ENCODE assay signal across 8 cellular contexts in the genomic region with DNA sequence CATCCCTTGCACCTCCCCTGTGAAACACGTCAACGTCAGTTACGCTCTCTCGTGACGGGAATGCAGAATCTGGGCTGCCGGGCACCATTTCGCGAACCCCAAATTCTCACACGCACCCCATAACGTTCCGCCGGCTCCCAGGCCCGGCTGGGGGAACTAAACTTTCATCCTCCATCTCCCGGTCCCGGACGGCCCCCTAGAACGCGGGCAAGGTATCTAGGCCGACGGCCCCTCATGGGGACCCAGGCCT. TPM values are rescaled to one million over a fixed set of nuclear protein-coding genes. Genes with fewer than 3 reads are reported as not detected.
DNase-seq lines count a peak whose midpoint lies in the region; ATAC-seq, FAIRE-seq and TF ChIP-seq lines count a peak whose summit lies in the region.

No MANE protein-coding gene starts in this region.

- no peak for TF ChIP-seq POLR2A in H1 (IDR thresholded peaks at IDR 0.05; ENCODE audit: control extremely low read depth in 1 of 2, low read depth in 2 of 2, low read length in 2 of 2)

- peak overlapping the region; percentile 97 for H4K8ac ChIP-seq in H1 (ENCODE audit: extremely low read depth, insufficient read depth, low read length)

- peak overlapping the region; percentile 81 for H3K18ac ChIP-seq in H1 (ENCODE audit: extremely low read depth, low read length)

- DNase-seq in OCI-LY7 (ENCODE audit: low spot score), result no peak
- no peak for DNase-seq in H1 (ENCODE audit: low read depth in 1 of 2, low spot score in 2 of 2)
- no peak for DNase-seq in aorta
- no peak for DNase-seq in iPS-NIHi7 (ENCODE audit: extremely low spot score)
- DNase-seq in AG20443 (ENCODE audit: low spot score), result no peak

- peak overlapping the region; percentile 49 for H3K4ac ChIP-seq in H1 (replicated peaks; ENCODE audit: insufficient read length, low read depth, low read length)

- ATAC-seq in GM19438 (IDR thresholded peaks at IDR 0.05; ENCODE audit: low read depth, unreplicated experiment) (peak; percentile 7), aorta (ENCODE audit: low FRiP score) (peak; percentile 8), HG02763 (IDR thresholded peaks at IDR 0.05; ENCODE audit: unreplicated experiment) (no peak)

- H3K23ac ChIP-seq in H1 (ENCODE audit: insufficient read length), result no peak overlapping the region

- H3K27me3 ChIP-seq in H1 (replicated peaks in 1 of 4; ENCODE audit: control insufficient read depth in 3 of 4, extremely low read depth in 1 of 4, insufficient read depth in 3 of 4, low read length in 3 of 4) (no peaks in the 10 kb centered on the region), muscle layer of colon (ENCODE audit: control insufficient read depth in 1 of 2, insufficient read depth in 2 of 2, low read length in 2 of 2) (no peaks in the 10 kb centered on the region), aorta (ENCODE audit: control insufficient read depth in 1 of 2, insufficient read depth in 2 of 2, low read length in 1 of 2) (no peaks in the 10 kb centered on the region)

- no peaks in the 10 kb centered on the region for H3K79me1 ChIP-seq in H1 (ENCODE audit: low read depth, low read length)

- WGBS in H1 (ENCODE audit: extremely low coverage in 1 of 2, insufficient coverage in 1 of 2, insufficient read length in 1 of 2, insufficient replicate concordance in 2 of 2, low coverage in 1 of 2, low lambda C conversion rate in 2 of 2, missing lambda C conversion rate in 1 of 2), 2 experiments, result 4% methylated on average over 19 of the region's 20 CpGs; no CpG with 5 or more reads in 1 of the 2 experiments
- WGBS in aorta, 2 donors, result 0% methylated on average over 20 of the region's 20 CpGs

- intact Hi-C loops in OCI-LY7 (cut with micrococcal nuclease; ENCODE audit: unreplicated experiment), result loop anchor here (5.0 kb wide), 2 partner anchors 49 to 226 kb away; partner anchors contain the start of gene ADCY3
- intact Hi-C loops in aorta (cut with DNase I), result loop anchor here in 1 of 2 donors (5.0 kb wide), 1 partner anchor 71 kb away; the partner anchor contains the start of gene EFR3B

- POLR2A ChIA-PET in OCI-LY7 (lab: Charles Lee), result no interaction called here
- POLR2A ChIA-PET in H1 (lab: Charles Lee; ENCODE audit: partially characterized antibody), result interaction anchor here (0.9 to 1.0 kb wide), 2 partner anchors 149 to 161 kb away, joined by 3 read pairs; no protein-coding TSS in a partner anchor

- H2BK20ac ChIP-seq in H1 (ENCODE audit: low read length), result no peak overlapping the region

- no peak for TF ChIP-seq CTCF in OCI-LY7 (conservative IDR thresholded peaks at IDR 0.05; ENCODE audit: low read length)
- TF ChIP-seq CTCF in H1 (IDR thresholded peaks at IDR 0.05; ENCODE audit: control extremely low read depth in 1 of 3, insufficient read depth in 1 of 3, low read depth in 1 of 3, low read length in 3 of 3), result no peak

- H3K27ac ChIP-seq in OCI-LY7 (ENCODE audit: low read depth, low read length, poor library complexity, severe bottlenecking), result peak overlapping the region; percentile 81
- H3K27ac ChIP-seq in H1 (ENCODE audit: low read depth, low read length), result peak overlapping the region; percentile 94
- H3K27ac ChIP-seq in muscle layer of colon (ENCODE audit: low read depth, low read length), result peak overlapping the region; percentile 98
- peak overlapping the region; percentile 72 to 98 for H3K27ac ChIP-seq in aorta (ENCODE audit: low read depth in 1 of 2, low read length in 2 of 2)

- FAIRE-seq in H1 (lab: Jason Lieb, UNC), result no peak

- TF ChIP-seq RAD21 in H1 (IDR thresholded peaks at IDR 0.05 in 1 of 2, conservative IDR thresholded peaks at IDR 0.05 in 1 of 2; ENCODE audit: low read depth in 2 of 2, low read length in 2 of 2), result no peak

- H2BK5ac ChIP-seq in H1 (ENCODE audit: low read depth, low read length), result peak overlapping the region; percentile 99

- H2AFZ ChIP-seq in OCI-LY7 (ENCODE audit: low read length) (peak overlapping the region; percentile 88), H1 (ENCODE audit: low read length) (peak overlapping the region; percentile 91)

- H3K4me3 ChIP-seq in OCI-LY7 (ENCODE audit: low read depth, low read length, poor library complexity, severe bottlenecking) (peak overlapping the region; percentile 93), H1 (ENCODE audit: extremely low read depth in 1 of 4, insufficient read depth in 2 of 4, low read depth in 3 of 4, low read length in 4 of 4) (peak overlapping the region; percentile 88 to 96 (median 92)), muscle layer of colon (ENCODE audit: low read depth in 1 of 2, low read length in 2 of 2) (peak overlapping the region; percentile 66 to 93), aorta (ENCODE audit: low read length in 2 of 2) (peak overlapping the region; percentile 56 to 80)

- H3K9ac ChIP-seq in H1 (replicated peaks in 1 of 4; ENCODE audit: extremely low read depth in 1 of 4, low read depth in 3 of 4, low read length in 3 of 4) (peak overlapping the region; percentile 80 to 95 (median 89)), muscle layer of colon (ENCODE audit: low read length) (peak overlapping the region; percentile 98)

- H2BK15ac ChIP-seq in H1 (ENCODE audit: low read length), result no peak overlapping the region

- TF ChIP-seq EP300 in H1 (IDR thresholded peaks at IDR 0.05; ENCODE audit: borderline replicate concordance in 1 of 2, low read depth in 2 of 2, low read length in 2 of 2), result no peak

- H3K14ac ChIP-seq in H1 (ENCODE audit: insufficient read length), result no peak overlapping the region

- no peak overlapping the region for H2AK5ac ChIP-seq in H1 (ENCODE audit: low read depth, low read length)

- H3K56ac ChIP-seq in H1 (replicated peaks; ENCODE audit: insufficient read length, low read depth, low read length), result peak overlapping the region; percentile 87

- H4K91ac ChIP-seq in H1 (replicated peaks; ENCODE audit: insufficient read length, low read length), result no peak overlapping the region

- H3K36me3 ChIP-seq in OCI-LY7 (ENCODE audit: insufficient read depth, low read length) (peaks cover 12% of the 10 kb centered on the region; the same call in 1 of the 2 replicates), H1 (ENCODE audit: control insufficient read depth in 2 of 4, insufficient read depth in 4 of 4, low read length in 3 of 4) (peaks cover 0 to 10% (median 3%) of the 10 kb centered on the region in 4 experiments; a peak in 4 of 8 replicates), muscle layer of colon (ENCODE audit: insufficient read depth, low read length) (peaks cover 10% of the 10 kb centered on the region), aorta (ENCODE audit: control insufficient read depth in 1 of 2, insufficient read depth in 2 of 2, low read length in 1 of 2) (peaks cover 1 to 7% of the 10 kb centered on the region in 2 donors)

- peaks cover 10% of the 10 kb centered on the region for H3K23me2 ChIP-seq in H1 (ENCODE audit: low read depth, low read length)

- no peaks in the 10 kb centered on the region for H3K9me3 ChIP-seq in OCI-LY7 (ENCODE audit: low read length)
- no peaks in the 10 kb centered on the region for H3K9me3 ChIP-seq in H1 (ENCODE audit: insufficient read depth in 2 of 2, low read depth in 1 of 2, low read length in 1 of 2)
- H3K9me3 ChIP-seq in muscle layer of colon (ENCODE audit: low read length), result no peaks in the 10 kb centered on the region
- H3K9me3 ChIP-seq in aorta (ENCODE audit: control insufficient read depth, low read length), result no peaks in the 10 kb centered on the region

- H3K9me2 ChIP-seq in OCI-LY7 (ENCODE audit: insufficient read depth, low read length), result no peaks in the 10 kb centered on the region

- H3K4me2 ChIP-seq in OCI-LY7 (ENCODE audit: low read length), result peak overlapping the region; percentile 98
- H3K4me2 ChIP-seq in H1 (ENCODE audit: insufficient read depth in 1 of 2, low read depth in 2 of 2, low read length in 2 of 2), result peak overlapping the region; percentile 87 to 98

- H3K4me1 ChIP-seq in OCI-LY7 (ENCODE audit: insufficient read depth, low read length, poor library complexity, severe bottlenecking) (peaks cover 11% of the 10 kb centered on the region), H1 (replicated peaks in 1 of 4; ENCODE audit: control insufficient read depth in 3 of 4, insufficient read depth in 4 of 4, low read length in 3 of 4) (no peaks in the 10 kb centered on the region), muscle layer of colon (ENCODE audit: insufficient read depth, low read length) (peaks cover 11% of the 10 kb centered on the region), aorta (ENCODE audit: control insufficient read depth in 1 of 2, insufficient read depth in 2 of 2, low read length in 2 of 2) (no peaks in the 10 kb centered on the region)

- H3K79me2 ChIP-seq in OCI-LY7 (ENCODE audit: insufficient read depth, low read depth, low read length) (peaks cover 28% of the 10 kb centered on the region; the same call in 1 of the 2 replicates), H1 (ENCODE audit: control insufficient read depth in 1 of 2, insufficient read depth in 2 of 2, low read length in 2 of 2) (peaks cover 0 to 6% of the 10 kb centered on the region in 2 experiments; a peak in 1 of 4 replicates)

- no TSS peak for BruUV-seq in OCI-LY7 (replicated peaks; lab: Mats Ljungman, UMichigan)

- H2BK120ac ChIP-seq in H1 (replicated peaks; ENCODE audit: low read depth, low read length), result no peak overlapping the region

- H4K5ac ChIP-seq in H1 (ENCODE audit: insufficient read length, low read depth, low read length), result peak overlapping the region; percentile 78

- peak overlapping the region; percentile 80 for H2BK12ac ChIP-seq in H1 (ENCODE audit: low read depth, low read length)

- H4K20me1 ChIP-seq in OCI-LY7 (ENCODE audit: insufficient read depth, low read length), result no peaks in the 10 kb centered on the region
- no peaks in the 10 kb centered on the region for H4K20me1 ChIP-seq in H1 (replicated peaks in 1 of 2; ENCODE audit: control insufficient read depth in 1 of 2, insufficient read depth in 2 of 2, low read length in 2 of 2)

- CTCF ChIA-PET in OCI-LY7 (lab: Charles Lee; ENCODE audit: unreplicated experiment) (no interaction called here), H1 (lab: Charles Lee; ENCODE audit: partially characterized antibody) (interaction anchor here (0.9 to 1.4 kb wide), 2 partner anchors 31 to 258 kb away, joined by 3 to 4 read pairs; no protein-coding TSS in a partner anchor)

RNA-seq across cellular contexts. Expression of gene DNAJC27, which starts 0.5 kb away (rescaled TPM):
- 3.6 and 13.5 TPM in 2 replicates for total RNA-seq in OCI-LY7 (2014; rRNA removed; shearing (Covaris generic))
- total RNA-seq in OCI-LY7 (2022), result 6.6 and 9.4 TPM in 2 replicates
- total RNA-seq in H1 (2021; fragmentation: NEBNext Ultra II Directional; extraction: Animal tissue kit (Norgen Biotek cat#: 25700)), result 3.7 and 4.5 TPM in 2 replicates
- 1.4 and 1.5 TPM in 2 replicates for polyA plus RNA-seq in H1 (2011; rRNA removed)
- 2.6 TPM for polyA plus RNA-seq in H1 (2011; cell fraction: cytosol; rRNA removed)
- 2.0 TPM for polyA plus RNA-seq in H1 (2011; cell fraction: nucleus; rRNA removed)
- polyA plus RNA-seq in H1 (2012, experiment 1 of 2), result 1.7 to 2.8 TPM (median 2.0 TPM) in 4 replicates
- 0.68 TPM for polyA plus RNA-seq in H1 (2012, experiment 2 of 2)
- 2.7 TPM for polyA plus RNA-seq in H1 (2013, experiment 1 of 2)
- polyA plus RNA-seq in H1 (2013, experiment 2 of 2), result 2.5 TPM
- polyA minus RNA-seq in H1 (2011; rRNA and poly(A)+ RNA removed), result 3.1 and 4.4 TPM in 2 replicates
- polyA minus RNA-seq in H1 (2011; cell fraction: cytosol; rRNA and poly(A)+ RNA removed), result 0.73 TPM
- 3.3 TPM for polyA minus RNA-seq in H1 (2011; cell fraction: nucleus; rRNA and poly(A)+ RNA removed)
- 1 to 10 TPM; 6.7 to 7.3 TPM for total RNA-seq in aorta
- polyA plus RNA-seq in aorta, result 1 to 10 TPM in 1 of 2 donors, under 1 TPM in 1; 0.75 to 2.5 TPM

RNA-seq across cellular contexts. Expression of gene ADCY3, which starts 51.2 kb away (rescaled TPM):
- total RNA-seq in OCI-LY7 (2014; rRNA removed; shearing (Covaris generic)), result 34.1 and 45.8 TPM in 2 replicates
- 55.0 and 73.4 TPM in 2 replicates for total RNA-seq in OCI-LY7 (2022)
- 50.5 and 52.9 TPM in 2 replicates for total RNA-seq in H1 (2021; fragmentation: NEBNext Ultra II Directional; extraction: Animal tissue kit (Norgen Biotek cat#: 25700))
- 45.1 and 61.8 TPM in 2 replicates for polyA plus RNA-seq in H1 (2011; rRNA removed)
- polyA plus RNA-seq in H1 (2011; cell fraction: cytosol; rRNA removed), result 42.3 TPM
- 128 TPM for polyA plus RNA-seq in H1 (2011; cell fraction: nucleus; rRNA removed)
- 29.0 to 39.1 TPM (median 33.5 TPM) in 4 replicates for polyA plus RNA-seq in H1 (2012, experiment 1 of 2)
- polyA plus RNA-seq in H1 (2012, experiment 2 of 2), result 22.5 TPM
- 38.2 TPM for polyA plus RNA-seq in H1 (2013, experiment 1 of 2)
- 35.0 TPM for polyA plus RNA-seq in H1 (2013, experiment 2 of 2)
- 92.2 and 116 TPM in 2 replicates for polyA minus RNA-seq in H1 (2011; rRNA and poly(A)+ RNA removed)
- 37.3 TPM for polyA minus RNA-seq in H1 (2011; cell fraction: cytosol; rRNA and poly(A)+ RNA removed)
- polyA minus RNA-seq in H1 (2011; cell fraction: nucleus; rRNA and poly(A)+ RNA removed), result 53.5 TPM
- total RNA-seq in aorta, result 100 to 1,000 TPM; 109 to 144 TPM
- polyA plus RNA-seq in aorta, result 10 to 100 TPM in 1 of 2 donors, 1 to 10 TPM in 1; 7.6 to 50.7 TPM
